8 cellular contexts compared by ENCODE assay signal in genomic region chr17:77460514-77461046, GRCh38.
DNase-seq lines count a peak whose midpoint lies in the region; ATAC-seq, FAIRE-seq and TF ChIP-seq lines count a peak whose summit lies in the region.

No MANE protein-coding gene starts in this region.

- no peak for TF ChIP-seq CTCF in OCI-LY7 (conservative IDR thresholded peaks at IDR 0.05; ENCODE audit: low read length)
- TF ChIP-seq CTCF in endothelial cell (IDR thresholded peaks at IDR 0.05; ENCODE audit: unreplicated experiment): no peak
- no peak for TF ChIP-seq CTCF in prostate gland (IDR thresholded peaks at IDR 0.05)

- peaks cover 99% of the 10 kb centered on the region for H3K4me1 ChIP-seq in OCI-LY7 (ENCODE audit: insufficient read depth, low read length, poor library complexity, severe bottlenecking)
- peaks cover 11% of the 10 kb centered on the region for H3K4me1 ChIP-seq in prostate gland (replicated peaks)

- peak overlapping the region; percentile 42 for H3K27ac Mint-ChIP-seq in endothelial cell (ENCODE audit: unreplicated experiment)

- CTCF ChIA-PET in OCI-LY7 (lab: Charles Lee; ENCODE audit: unreplicated experiment): interaction anchor here (0.6 to 1.2 kb wide), 3 partner anchors 9 to 272 kb away, joined by 3 to 6 read pairs (median 5); no protein-coding TSS in a partner anchor

- peak overlapping the region; percentile 95 for H3K27ac ChIP-seq in OCI-LY7 (ENCODE audit: low read depth, low read length, poor library complexity, severe bottlenecking)
- peak overlapping the region; percentile 12 to 54 for H3K27ac ChIP-seq in prostate gland

- BruUV-seq in OCI-LY7 (replicated peaks; lab: Mats Ljungman, UMichigan): no TSS peak

- intact Hi-C loops in OCI-LY7 (cut with micrococcal nuclease; ENCODE audit: unreplicated experiment): loop anchor here (5.0 to 10.0 kb wide), 3 partner anchors 318 to 1274 kb away; partner anchors contain the start of genes SEC14L1 and UBALD2
- intact Hi-C loops in prostate gland (cut with DNase I): no loop called here

- H3K4me3 ChIP-seq in OCI-LY7 (ENCODE audit: low read depth, low read length, poor library complexity, severe bottlenecking) (peak overlapping the region; percentile 76), prostate gland (no peak overlapping the region)

- peaks cover 12% of the 10 kb centered on the region for H3K36me3 Mint-ChIP-seq in endothelial cell (ENCODE audit: low read depth, unreplicated experiment)

- no peaks in the 10 kb centered on the region for H4K20me1 ChIP-seq in OCI-LY7 (ENCODE audit: insufficient read depth, low read length)

- FAIRE-seq in GM12892 (lab: Jason Lieb, UNC): peak; percentile 62

- WGBS in prostate gland: 47% methylated on average over 9 of the region's 9 CpGs

- H3K27me3 Mint-ChIP-seq in endothelial cell (ENCODE audit: unreplicated experiment): peaks cover 14% of the 10 kb centered on the region

- peak overlapping the region; percentile 76 for H3K4me2 ChIP-seq in OCI-LY7 (ENCODE audit: low read length)

- H3K4me1 Mint-ChIP-seq in endothelial cell (ENCODE audit: unreplicated experiment): peaks cover 58% of the 10 kb centered on the region

- peaks cover 63% of the 10 kb centered on the region for H3K36me3 ChIP-seq in OCI-LY7 (ENCODE audit: insufficient read depth, low read length)
- H3K36me3 ChIP-seq in prostate gland: no peaks in the 10 kb centered on the region

- H3K9me3 ChIP-seq in OCI-LY7 (ENCODE audit: low read length) (no peaks in the 10 kb centered on the region), prostate gland (no peaks in the 10 kb centered on the region)

- no peaks in the 10 kb centered on the region for H3K9me2 ChIP-seq in OCI-LY7 (ENCODE audit: insufficient read depth, low read length)

- H3K27me3 ChIP-seq in prostate gland (replicated peaks; ENCODE audit: insufficient read depth): no peaks in the 10 kb centered on the region

- no peak for ATAC-seq in HG02571 (IDR thresholded peaks at IDR 0.05; ENCODE audit: unreplicated experiment)
- no peak for ATAC-seq in GM18498 (IDR thresholded peaks at IDR 0.05; ENCODE audit: unreplicated experiment)
- ATAC-seq in HG03432 (IDR thresholded peaks at IDR 0.05; ENCODE audit: unreplicated experiment): no peak

- POLR2A ChIA-PET in OCI-LY7 (lab: Charles Lee): interaction anchor here (1.0 to 6.0 kb wide), 12 partner anchors 8 to 60 kb away, joined by 3 to 50 read pairs (median 4); no protein-coding TSS in a partner anchor

- no peak overlapping the region for H2AFZ ChIP-seq in OCI-LY7 (ENCODE audit: low read length)

- DNase-seq in GM12892 (ENCODE audit: insufficient read length) (no peak), OCI-LY7 (ENCODE audit: low spot score) (peak; percentile 79), endothelial cell (ENCODE audit: low spot score) (no peak), prostate gland (ENCODE audit: low spot score) (no peak), NCI-H510A treated with DMSO at 0.1 percent for 48 hours (lab: John Stamatoyannopoulos, UW) (no peak)

- TF ChIP-seq POLR2A in GM12892 (IDR thresholded peaks at IDR 0.05; ENCODE audit: low read depth, low read length) (no peak), prostate gland (IDR thresholded peaks at IDR 0.05) (no peak)

- H3K79me2 ChIP-seq in OCI-LY7 (ENCODE audit: insufficient read depth, low read depth, low read length): peaks cover 96% of the 10 kb centered on the region

- H3K9me3 Mint-ChIP-seq in endothelial cell (ENCODE audit: unreplicated experiment): no peaks in the 10 kb centered on the region

- H3K4me3 Mint-ChIP-seq in endothelial cell (ENCODE audit: unreplicated experiment): no peak overlapping the region
